In genomic region chrX:41441934-41442823, GRCh38 we compare ENCODE assay signal across 1 cellular context.
TF ChIP-seq lines count a peak whose summit lies in the region.

No MANE protein-coding gene starts in this region.

TF ChIP-seq in HepG2, 621 proteins besides CTCF, POLR2A, EP300 and RAD21 (continued from another document and continues in another):
- TF ChIP-seq ZNF609 (CRISPR knock-in tag; IDR thresholded peaks at IDR 0.05; ENCODE audit: borderline replicate concordance) (peak; percentile 32; the same call in 1 of the 2 replicates), ZNF232 (CRISPR knock-in tag; IDR thresholded peaks at IDR 0.05; ENCODE audit: borderline replicate concordance) (no peak), ZNF816 (CRISPR knock-in tag; IDR thresholded peaks at IDR 0.05; ENCODE audit: borderline replicate concordance) (no peak), ZNF629 (CRISPR knock-in tag; conservative IDR thresholded peaks at IDR 0.05) (no peak), ZBTB40 (IDR thresholded peaks at IDR 0.05) (no peak), ZBTB40 (CRISPR knock-in tag; IDR thresholded peaks at IDR 0.05) (no peak), ZNF350 (CRISPR knock-in tag; IDR thresholded peaks at IDR 0.05; ENCODE audit: borderline replicate concordance, low read depth) (no peak), ZFX (CRISPR knock-in tag; IDR thresholded peaks at IDR 0.05; ENCODE audit: low read depth) (0 out of 2 replicates have a peak, but pooled peaks have one; percentile 14), ZNF430 (CRISPR knock-in tag; IDR thresholded peaks at IDR 0.05) (no peak), AHR (CRISPR knock-in tag; IDR thresholded peaks at IDR 0.05) (peak; percentile 91; the same call in 1 of the 2 replicates), POLR2G (IDR thresholded peaks at IDR 0.05; ENCODE audit: low read depth, low read length) (peak; percentile 55), BCL6 (CRISPR knock-in tag; IDR thresholded peaks at IDR 0.05) (no peak), TMF1 (CRISPR knock-in tag; IDR thresholded peaks at IDR 0.05; ENCODE audit: low read depth) (no peak), CREB1 (IDR thresholded peaks at IDR 0.05) (no peak), CREB1 (CRISPR knock-in tag; IDR thresholded peaks at IDR 0.05) (peak; percentile 15; the same call in 1 of the 2 replicates), ZMYM3 (CRISPR knock-in tag; IDR thresholded peaks at IDR 0.05) (peak; percentile 52), ZNF704 (CRISPR knock-in tag; IDR thresholded peaks at IDR 0.05; ENCODE audit: borderline replicate concordance) (no peak), FOXC1 (CRISPR knock-in tag; IDR thresholded peaks at IDR 0.05; ENCODE audit: borderline replicate concordance) (no peak), ZBTB34 (CRISPR knock-in tag; IDR thresholded peaks at IDR 0.05) (peak; percentile 63; the same call in 1 of the 2 replicates), ARNT2 (CRISPR knock-in tag; IDR thresholded peaks at IDR 0.05; ENCODE audit: low read depth) (0 out of 2 replicates have a peak, but pooled peaks have one; percentile 28), IKZF1 (IDR thresholded peaks at IDR 0.05) (no peak), SOX5 (CRISPR knock-in tag; IDR thresholded peaks at IDR 0.05; ENCODE audit: borderline replicate concordance) (peak; percentile 46; the same call in 1 of the 2 replicates), MED1 (CRISPR knock-in tag; IDR thresholded peaks at IDR 0.05) (peak; percentile 58), SRSF9 (IDR thresholded peaks at IDR 0.05; ENCODE audit: borderline replicate concordance, insufficient read depth, low read depth, low read length, poor library complexity, severe bottlenecking) (no peak), ZNF292 (CRISPR knock-in tag; IDR thresholded peaks at IDR 0.05; ENCODE audit: borderline replicate concordance, low read depth) (peak; percentile 43; the same call in 1 of the 2 replicates), KDM2A (CRISPR knock-in tag; IDR thresholded peaks at IDR 0.05; ENCODE audit: borderline replicate concordance, low read depth) (peak; percentile 38; the same call in 1 of the 2 replicates), RARA (CRISPR knock-in tag; IDR thresholded peaks at IDR 0.05) (peak; percentile 83), PLRG1 (conservative IDR thresholded peaks at IDR 0.05) (no peak), ZNF687 (CRISPR knock-in tag; IDR thresholded peaks at IDR 0.05) (peak; percentile 84), ZMYM4 (CRISPR knock-in tag; IDR thresholded peaks at IDR 0.05) (peak; percentile 55; the same call in 1 of the 2 replicates), KLF6 (CRISPR knock-in tag; IDR thresholded peaks at IDR 0.05) (no peak), ZNF3 (CRISPR knock-in tag; IDR thresholded peaks at IDR 0.05) (no peak), FOXP1 (IDR thresholded peaks at IDR 0.05) (no peak), FOXP1 (CRISPR knock-in tag; IDR thresholded peaks at IDR 0.05) (no peak), ZNF451 (CRISPR knock-in tag; IDR thresholded peaks at IDR 0.05) (no peak), ZNF563 (CRISPR knock-in tag; IDR thresholded peaks at IDR 0.05) (no peak), RFX1 (IDR thresholded peaks at IDR 0.05) (no peak), MNT (IDR thresholded peaks at IDR 0.05) (no peak)
